ENCODE assay signal across 1 cellular context in the genomic region with DNA sequence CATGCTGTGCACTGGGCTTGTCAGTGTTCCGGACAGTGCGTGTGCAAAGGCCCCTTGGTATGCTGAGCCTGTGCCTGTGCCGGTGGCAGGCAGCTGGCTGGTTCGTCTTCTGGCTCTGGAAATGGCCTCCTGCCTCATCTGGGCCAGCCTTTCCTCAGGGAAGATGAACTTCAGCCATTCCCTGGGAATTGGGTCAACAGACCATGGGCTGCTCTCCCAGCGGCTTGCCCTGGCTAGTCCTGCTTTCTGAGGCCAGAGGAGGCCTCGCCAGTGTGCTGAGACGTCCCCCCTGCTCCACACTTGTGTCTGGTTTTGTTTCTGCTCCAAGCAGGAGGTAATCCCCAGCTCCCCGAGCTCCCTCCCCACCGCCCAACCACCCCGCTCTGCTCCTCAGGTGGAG.
TF ChIP-seq lines count a peak whose summit lies in the region.

No MANE protein-coding gene starts in this region.

TF ChIP-seq in K562, 482 proteins besides CTCF, POLR2A, EP300 and RAD21:
- TF ChIP-seq MECOM (CRISPR knock-in tag; IDR thresholded peaks at IDR 0.05) (no peak), RBM34 (IDR thresholded peaks at IDR 0.05; ENCODE audit: borderline replicate concordance, insufficient read depth, low read length) (no peak), HNRNPLL (IDR thresholded peaks at IDR 0.05; ENCODE audit: low read depth, low read length, poor library complexity, severe bottlenecking) (no peak), HLTF (IDR thresholded peaks at IDR 0.05) (no peak), TEAD2 (tag; IDR thresholded peaks at IDR 0.05) (no peak), ZNF175 (CRISPR knock-in tag; IDR thresholded peaks at IDR 0.05; ENCODE audit: low read depth) (no peak), TAL1 (IDR thresholded peaks at IDR 0.05) (no peak), U2AF1 (optimal IDR thresholded peaks at IDR 0.05; ENCODE audit: low read depth, low read length) (no peak), KLF10 (CRISPR knock-in tag; IDR thresholded peaks at IDR 0.05) (no peak)
- TF ChIP-seq, protein P1, sequence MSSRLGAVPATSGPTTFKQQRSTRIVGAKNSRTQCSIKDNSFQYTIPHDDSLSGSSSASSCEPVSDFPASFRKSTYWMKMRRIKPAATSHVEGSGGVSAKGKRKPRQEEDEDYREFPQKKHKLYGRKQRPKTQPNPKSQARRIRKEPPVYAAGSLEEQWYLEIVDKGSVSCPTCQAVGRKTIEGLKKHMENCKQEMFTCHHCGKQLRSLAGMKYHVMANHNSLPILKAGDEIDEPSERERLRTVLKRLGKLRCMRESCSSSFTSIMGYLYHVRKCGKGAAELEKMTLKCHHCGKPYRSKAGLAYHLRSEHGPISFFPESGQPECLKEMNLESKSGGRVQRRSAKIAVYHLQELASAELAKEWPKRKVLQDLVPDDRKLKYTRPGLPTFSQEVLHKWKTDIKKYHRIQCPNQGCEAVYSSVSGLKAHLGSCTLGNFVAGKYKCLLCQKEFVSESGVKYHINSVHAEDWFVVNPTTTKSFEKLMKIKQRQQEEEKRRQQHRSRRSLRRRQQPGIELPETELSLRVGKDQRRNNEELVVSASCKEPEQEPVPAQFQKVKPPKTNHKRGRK (tag; IDR thresholded peaks at IDR 0.05) = no peak
- TF ChIP-seq, protein P2, sequence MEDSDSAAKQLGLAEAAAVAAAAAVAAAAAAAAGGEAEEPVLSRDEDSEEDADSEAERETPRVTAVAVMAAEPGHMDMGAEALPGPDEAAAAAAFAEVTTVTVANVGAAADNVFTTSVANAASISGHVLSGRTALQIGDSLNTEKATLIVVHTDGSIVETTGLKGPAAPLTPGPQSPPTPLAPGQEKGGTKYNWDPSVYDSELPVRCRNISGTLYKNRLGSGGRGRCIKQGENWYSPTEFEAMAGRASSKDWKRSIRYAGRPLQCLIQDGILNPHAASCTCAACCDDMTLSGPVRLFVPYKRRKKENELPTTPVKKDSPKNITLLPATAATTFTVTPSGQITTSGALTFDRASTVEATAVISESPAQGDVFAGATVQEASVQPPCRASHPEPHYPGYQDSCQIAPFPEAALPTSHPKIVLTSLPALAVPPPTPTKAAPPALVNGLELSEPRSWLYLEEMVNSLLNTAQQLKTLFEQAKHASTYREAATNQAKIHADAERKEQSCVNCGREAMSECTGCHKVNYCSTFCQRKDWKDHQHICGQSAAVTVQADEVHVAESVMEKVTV (CRISPR knock-in tag; IDR thresholded peaks at IDR 0.05) = no peak
